In the genomic region with DNA sequence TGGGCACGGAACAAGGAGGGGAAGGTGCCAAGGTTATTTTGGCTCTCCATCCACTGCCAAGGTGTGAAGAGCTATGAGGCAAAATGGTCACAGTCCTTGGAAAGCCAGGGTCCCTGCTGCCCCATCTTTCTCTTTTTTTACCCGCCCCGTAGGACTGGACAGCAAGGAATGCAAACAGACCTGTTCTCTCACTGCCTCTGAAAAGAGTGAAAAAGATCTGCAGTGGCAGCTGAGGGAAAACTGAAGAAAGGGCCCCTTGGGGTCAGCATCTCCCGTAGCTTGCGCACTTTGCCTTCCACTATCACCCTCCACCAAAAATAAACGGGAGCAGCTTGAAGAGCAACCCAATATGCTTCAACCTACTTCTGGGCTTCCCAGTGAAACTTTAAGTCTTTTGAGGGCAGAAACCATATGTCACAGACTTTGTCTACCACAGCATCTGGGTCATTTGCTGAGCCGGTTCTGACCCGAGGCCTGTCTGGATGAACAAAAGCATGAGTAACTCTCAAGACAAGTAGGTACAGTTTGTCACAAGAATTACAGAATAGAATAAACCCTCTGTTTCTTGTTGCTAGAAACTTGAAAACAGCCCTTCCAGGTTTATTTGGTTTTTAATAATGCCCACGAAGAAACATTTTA, we compare ENCODE assay signal across 20 cellular contexts. TPM values are rescaled to one million over a fixed set of nuclear protein-coding genes. Genes with fewer than 3 reads are reported as not detected.
DNase-seq lines count a peak whose midpoint lies in the region; ATAC-seq, FAIRE-seq and TF ChIP-seq lines count a peak whose summit lies in the region.
"Had no signal": no experiment of that assay in that cellular context is flagged by ENCODE, and none has a peak within 500 bp of the region (broad histone marks: within the 10 kb centered on the region; RNA-seq: fewer than 3 reads in every experiment).

No MANE protein-coding gene starts in this region.

- FAIRE-seq in H1 (lab: Jason Lieb, UNC), result no peak

- no peaks in the 10 kb centered on the region; the same call in 1 of the 2 replicates for H3K4me1 ChIP-seq in GM23338 (ENCODE audit: insufficient read depth)
- no peaks in the 10 kb centered on the region for H3K4me1 ChIP-seq in H1 (replicated peaks in 1 of 4; ENCODE audit: control insufficient read depth in 3 of 4, insufficient read depth in 4 of 4, low read length in 3 of 4)
- H3K4me1 ChIP-seq in neural progenitor cell, result no peaks in the 10 kb centered on the region
- H3K4me1 ChIP-seq in spleen, result peaks cover 4 to 34% (median 19%) of the 10 kb centered on the region in 6 donors
- H3K4me1 ChIP-seq: Peyer's patch, SJCRH30 had no signal

- peak; percentile 30 for DNase-seq in GM23338 (ENCODE audit: low spot score)
- no peak for DNase-seq in H1 (ENCODE audit: low read depth in 1 of 2, low spot score in 2 of 2)
- no peak for DNase-seq in neural progenitor cell (ENCODE audit: low spot score)
- peak; percentile 19 for DNase-seq in spleen
- no peak for DNase-seq in Ammon's horn (ENCODE audit: low spot score)
- no peak for DNase-seq in 8988T
- DNase-seq: CD8-positive, alpha-beta T cell; DMS53; KBM-7; NCI-H1105; NCI-H146; NCI-H2029; NCI-H2227 treated with DMSO at 0.1 percent for 48 hours; NCI-H510A; NCI-H82; Peyer's patch; SJCRH30 had no signal

- POLR2A ChIA-PET in H1 (lab: Charles Lee; ENCODE audit: partially characterized antibody), result interaction anchor here (0.6 to 1.0 kb wide), 3 partner anchors 114 to 948 kb away, joined by 3 to 4 read pairs (median 3); no protein-coding TSS in a partner anchor

- H3K9me3 Mint-ChIP-seq in GM23338 (no peaks in the 10 kb centered on the region; the same call in 2 of the 3 replicates), neural progenitor cell (no peaks in the 10 kb centered on the region)
- H3K9me3 Mint-ChIP-seq: CD8-positive, alpha-beta T cell had no signal

- no peak overlapping the region for H2BK12ac ChIP-seq in H1 (ENCODE audit: low read depth, low read length)

- no peak overlapping the region for H4K5ac ChIP-seq in H1 (ENCODE audit: insufficient read length, low read depth, low read length)

- H3K79me2 ChIP-seq in GM23338 (replicated peaks; ENCODE audit: insufficient read depth) (no peaks in the 10 kb centered on the region), H1 (ENCODE audit: control insufficient read depth in 1 of 2, insufficient read depth in 2 of 2, low read length in 2 of 2) (no peaks in the 10 kb centered on the region; a peak in 1 of 4 replicates), neural progenitor cell (ENCODE audit: low read depth) (no peaks in the 10 kb centered on the region)

- H3K27ac Mint-ChIP-seq in GM23338 (no peak overlapping the region), neural progenitor cell (no peak overlapping the region)
- H3K27ac Mint-ChIP-seq: CD8-positive, alpha-beta T cell had no signal

- H3K4me1 Mint-ChIP-seq in GM23338, result peaks cover 19% of the 10 kb centered on the region
- peaks cover 5% of the 10 kb centered on the region for H3K4me1 Mint-ChIP-seq in neural progenitor cell

- H3K4me2 ChIP-seq in GM23338 (no peak overlapping the region), H1 (ENCODE audit: insufficient read depth in 1 of 2, low read depth in 2 of 2, low read length in 2 of 2) (0 out of 4 replicates have a peak overlapping the region, but pooled peaks of 1 of the 2 experiments have one; percentile 6), neural progenitor cell (no peak overlapping the region)

- ATAC-seq in GM23338 (no peak), HG03159 (IDR thresholded peaks at IDR 0.05; ENCODE audit: unreplicated experiment) (no peak)
- ATAC-seq: CD8-positive, alpha-beta T cell had no signal

- no peak overlapping the region for H2AK5ac ChIP-seq in H1 (ENCODE audit: low read depth, low read length)

- no peaks in the 10 kb centered on the region for H3K9me3 ChIP-seq in H1 (ENCODE audit: insufficient read depth in 2 of 2, low read depth in 1 of 2, low read length in 1 of 2)
- no peaks in the 10 kb centered on the region for H3K9me3 ChIP-seq in neural progenitor cell (ENCODE audit: low read depth)
- no peaks in the 10 kb centered on the region for H3K9me3 ChIP-seq in spleen
- H3K9me3 ChIP-seq: BLaER1 treated with 17β-estradiol and CSF1 and Interleukin-3, amounts not matched to agents 10 nM and 100 nM; HAP-1; Peyer's patch; SJCRH30 had no signal

- H2BK5ac ChIP-seq in H1 (ENCODE audit: low read depth, low read length), result no peak overlapping the region

- H3K27me3 ChIP-seq in GM23338 (ENCODE audit: insufficient read depth) (no peaks in the 10 kb centered on the region), H1 (replicated peaks in 1 of 4; ENCODE audit: control insufficient read depth in 3 of 4, extremely low read depth in 1 of 4, insufficient read depth in 3 of 4, low read length in 3 of 4) (no peaks in the 10 kb centered on the region), neural progenitor cell (no peaks in the 10 kb centered on the region), spleen (replicated peaks in 1 of 7) (no peaks in the 10 kb centered on the region)
- H3K27me3 ChIP-seq: BLaER1 treated with 17β-estradiol and CSF1 and Interleukin-3, amounts not matched to agents 10 nM and 100 nM; Peyer's patch; SJCRH30 had no signal

- H3K9me2 ChIP-seq in GM23338 (ENCODE audit: insufficient read depth), result no peaks in the 10 kb centered on the region

- TF ChIP-seq CTCF in GM23338 (conservative IDR thresholded peaks at IDR 0.05; ENCODE audit: low read depth in 2 of 2), result no peak
- TF ChIP-seq CTCF in H1 (IDR thresholded peaks at IDR 0.05; ENCODE audit: control extremely low read depth in 1 of 3, insufficient read depth in 1 of 3, low read depth in 1 of 3, low read length in 3 of 3), result no peak
- no peak for TF ChIP-seq CTCF in neural progenitor cell (IDR thresholded peaks at IDR 0.05)
- no peak for TF ChIP-seq CTCF in spleen (IDR thresholded peaks at IDR 0.05 in 8 of 11, conservative IDR thresholded peaks at IDR 0.05 in 3 of 11)

- CTCF ChIA-PET in H1 (lab: Charles Lee; ENCODE audit: partially characterized antibody), result interaction anchor here (0.8 to 1.5 kb wide), 3 partner anchors 38 to 170 kb away, joined by 3 to 4 read pairs (median 3); no protein-coding TSS in a partner anchor

- H3K4me3 Mint-ChIP-seq in GM23338, result no peak overlapping the region
- no peak overlapping the region for H3K4me3 Mint-ChIP-seq in neural progenitor cell
- H3K4me3 Mint-ChIP-seq: CD8-positive, alpha-beta T cell had no signal

- no peak overlapping the region for H3K4ac ChIP-seq in H1 (replicated peaks; ENCODE audit: insufficient read length, low read depth, low read length)

- no peak for TF ChIP-seq RAD21 in H1 (IDR thresholded peaks at IDR 0.05 in 1 of 2, conservative IDR thresholded peaks at IDR 0.05 in 1 of 2; ENCODE audit: low read depth in 2 of 2, low read length in 2 of 2)

- no peak overlapping the region for H3K9ac ChIP-seq in H1 (replicated peaks in 1 of 4; ENCODE audit: extremely low read depth in 1 of 4, low read depth in 3 of 4, low read length in 3 of 4)
- H3K9ac ChIP-seq in neural progenitor cell, result no peak overlapping the region
- H3K9ac ChIP-seq: BLaER1 treated with 17β-estradiol and CSF1 and Interleukin-3, amounts not matched to agents 10 nM and 100 nM had no signal

- H2BK120ac ChIP-seq in H1 (replicated peaks; ENCODE audit: low read depth, low read length), result no peak overlapping the region

- H3F3A ChIP-seq in GM23338 (replicated peaks; ENCODE audit: low read depth), result no peaks in the 10 kb centered on the region
- H3F3A ChIP-seq in neural progenitor cell (ENCODE audit: low read depth), result peaks cover 2% of the 10 kb centered on the region

- H3K36me3 Mint-ChIP-seq in GM23338 (ENCODE audit: low read depth) (no peaks in the 10 kb centered on the region), neural progenitor cell (no peaks in the 10 kb centered on the region)
- H3K36me3 Mint-ChIP-seq: CD8-positive, alpha-beta T cell had no signal

- no peak overlapping the region for H4K91ac ChIP-seq in H1 (replicated peaks; ENCODE audit: insufficient read length, low read length)

- no peak overlapping the region for H3K4me3 ChIP-seq in GM23338
- no peak overlapping the region for H3K4me3 ChIP-seq in H1 (ENCODE audit: extremely low read depth in 1 of 4, insufficient read depth in 2 of 4, low read depth in 3 of 4, low read length in 4 of 4)
- no peak overlapping the region for H3K4me3 ChIP-seq in neural progenitor cell
- H3K4me3 ChIP-seq in spleen, result no peak overlapping the region
- H3K4me3 ChIP-seq: BLaER1 treated with 17β-estradiol and CSF1 and Interleukin-3, amounts not matched to agents 10 nM and 100 nM; HAP-1; Peyer's patch; SJCRH30 had no signal

- no peaks in the 10 kb centered on the region for H4K20me1 ChIP-seq in GM23338 (replicated peaks; ENCODE audit: insufficient read depth)
- no peaks in the 10 kb centered on the region for H4K20me1 ChIP-seq in H1 (replicated peaks in 1 of 2; ENCODE audit: control insufficient read depth in 1 of 2, insufficient read depth in 2 of 2, low read length in 2 of 2)
- H4K20me1 ChIP-seq in neural progenitor cell (ENCODE audit: low read depth), result no peaks in the 10 kb centered on the region
- H4K20me1 ChIP-seq: BLaER1 treated with 17β-estradiol and CSF1 and Interleukin-3, amounts not matched to agents 10 nM and 100 nM had no signal

- H3K23ac ChIP-seq in H1 (ENCODE audit: insufficient read length), result no peak overlapping the region

- no peak overlapping the region for H4K8ac ChIP-seq in H1 (ENCODE audit: extremely low read depth, insufficient read depth, low read length)

- H2BK20ac ChIP-seq in H1 (ENCODE audit: low read length), result no peak overlapping the region

- no peak overlapping the region for H2BK15ac ChIP-seq in H1 (ENCODE audit: low read length)

- TF ChIP-seq EP300 in H1 (IDR thresholded peaks at IDR 0.05; ENCODE audit: borderline replicate concordance in 1 of 2, low read depth in 2 of 2, low read length in 2 of 2), result no peak

- 88% methylated on average over 9 of the region's 9 CpGs; no CpG with 5 or more reads in 1 of the 2 experiments for WGBS in H1 (ENCODE audit: extremely low coverage in 1 of 2, insufficient coverage in 1 of 2, insufficient read length in 1 of 2, insufficient replicate concordance in 2 of 2, low coverage in 1 of 2, low lambda C conversion rate in 2 of 2, missing lambda C conversion rate in 1 of 2), 2 experiments
- 90 to 96% (median 92%) methylated on average over 9 of the region's 9 CpGs for WGBS in spleen, 5 donors

- TF ChIP-seq POLR2A in H1 (IDR thresholded peaks at IDR 0.05; ENCODE audit: control extremely low read depth in 1 of 2, low read depth in 2 of 2, low read length in 2 of 2), result no peak
- TF ChIP-seq POLR2A in spleen (IDR thresholded peaks at IDR 0.05), result no peak

- H3K14ac ChIP-seq in H1 (ENCODE audit: insufficient read length), result no peak overlapping the region

- H3K36me3 ChIP-seq in GM23338 (ENCODE audit: insufficient read depth) (no peaks in the 10 kb centered on the region), H1 (ENCODE audit: control insufficient read depth in 2 of 4, insufficient read depth in 4 of 4, low read length in 3 of 4) (no peaks in the 10 kb centered on the region), neural progenitor cell (no peaks in the 10 kb centered on the region), spleen (no peaks in the 10 kb centered on the region)
- H3K36me3 ChIP-seq: BLaER1 treated with 17β-estradiol and CSF1 and Interleukin-3, amounts not matched to agents 10 nM and 100 nM; HAP-1; Peyer's patch; SJCRH30 had no signal

- H3K18ac ChIP-seq in H1 (ENCODE audit: extremely low read depth, low read length), result 0 out of 2 replicates have a peak overlapping the region, but pooled peaks have one; percentile 20

- H3K79me1 ChIP-seq in H1 (ENCODE audit: low read depth, low read length), result no peaks in the 10 kb centered on the region

- H3K27ac ChIP-seq in GM23338 (ENCODE audit: low read depth) (no peak overlapping the region), H1 (ENCODE audit: low read depth, low read length) (no peak overlapping the region), neural progenitor cell (no peak overlapping the region), spleen (no peak overlapping the region)
- H3K27ac ChIP-seq: BLaER1 treated with 17β-estradiol and CSF1 and Interleukin-3, amounts not matched to agents 10 nM and 100 nM; Peyer's patch; SJCRH30 had no signal

- H3K27me3 Mint-ChIP-seq in GM23338 (ENCODE audit: insufficient read depth, low read depth, poor library complexity) (peaks cover 2% of the 10 kb centered on the region), neural progenitor cell (ENCODE audit: insufficient read depth, low read depth) (no peaks in the 10 kb centered on the region)

- H3K23me2 ChIP-seq in H1 (ENCODE audit: low read depth, low read length), result no peaks in the 10 kb centered on the region

- H3K56ac ChIP-seq in H1 (replicated peaks; ENCODE audit: insufficient read length, low read depth, low read length), result no peak overlapping the region

- intact Hi-C loops in spleen (cut with DNase I; ENCODE audit: low total_unique reads), result loop anchor here (10.0 kb wide), 1 partner anchor 45 kb away; no protein-coding TSS in a partner anchor

- H2AFZ ChIP-seq in GM23338, result peak overlapping the region; percentile 66
- H2AFZ ChIP-seq in H1 (ENCODE audit: low read length), result peak overlapping the region; percentile 54; the same call in 1 of the 2 replicates
- peak overlapping the region; percentile 22 for H2AFZ ChIP-seq in neural progenitor cell (replicated peaks)

RNA-seq across cellular contexts. Expression of a gene that starts 9.4 kb away (rescaled TPM):
- 22.2 and 23.2 TPM in 2 replicates for total RNA-seq in GM23338 (2014; rRNA removed; shearing (Covaris generic))
- polyA plus RNA-seq in GM23338 (2016; fragmentation: Nextera tagmentation; extraction: Ambion mirVana) (10.8 and 13.3 TPM in 2 replicates), H1 (2011; rRNA removed) (1.8 and 2.6 TPM in 2 replicates), spleen (under 1 TPM; 0.09 to 0.67 (median 0.29) TPM)
- total RNA-seq in H1 (2021; fragmentation: NEBNext Ultra II Directional; extraction: Animal tissue kit (Norgen Biotek cat#: 25700)), result 22.5 and 23.3 TPM in 2 replicates
- 5.8 TPM for polyA plus RNA-seq in H1 (2011; cell fraction: cytosol; rRNA removed)
- 2.5 TPM for polyA plus RNA-seq in H1 (2011; cell fraction: nucleus; rRNA removed)
- 5.3 to 13.2 TPM (median 7.0 TPM) in 4 replicates for polyA plus RNA-seq in H1 (2012, experiment 1 of 2)
- polyA plus RNA-seq in H1 (2012, experiment 2 of 2), result 0.51 TPM
- polyA plus RNA-seq in H1 (2013, experiment 1 of 2), result 11.5 TPM
- 11.1 TPM for polyA plus RNA-seq in H1 (2013, experiment 2 of 2)
- 6.6 and 8.5 TPM in 2 replicates for polyA minus RNA-seq in H1 (2011; rRNA and poly(A)+ RNA removed)
- 8.3 TPM for polyA minus RNA-seq in H1 (2011; cell fraction: cytosol; rRNA and poly(A)+ RNA removed)
- 13.8 TPM for polyA minus RNA-seq in H1 (2011; cell fraction: nucleus; rRNA and poly(A)+ RNA removed)
- total RNA-seq in neural progenitor cell (ENCODE audit: low replicate concordance) (39.0 and 60.2 TPM in 2 replicates), spleen (1 to 10 TPM in 4 of 7 donors, under 1 TPM in 3; 0.58 to 3.3 (median 1.6) TPM)

RNA-seq across cellular contexts. Expression of a gene that starts 39.7 kb away (rescaled TPM):
- total RNA-seq in GM23338 (2014; rRNA removed; shearing (Covaris generic)), result 15.3 and 15.7 TPM in 2 replicates
- polyA plus RNA-seq in GM23338 (2016; fragmentation: Nextera tagmentation; extraction: Ambion mirVana) (12.9 and 14.7 TPM in 2 replicates), H1 (2011; rRNA removed) (5.0 and 8.3 TPM in 2 replicates), spleen (10 to 100 TPM; 21.4 to 40.2 (median 34.2) TPM)
- 17.7 and 19.4 TPM in 2 replicates for total RNA-seq in H1 (2021; fragmentation: NEBNext Ultra II Directional; extraction: Animal tissue kit (Norgen Biotek cat#: 25700))
- polyA plus RNA-seq in H1 (2011; cell fraction: cytosol; rRNA removed), result 10.8 TPM
- 7.4 TPM for polyA plus RNA-seq in H1 (2011; cell fraction: nucleus; rRNA removed)
- polyA plus RNA-seq in H1 (2012, experiment 1 of 2), result 12.7 to 15.5 TPM (median 12.9 TPM) in 4 replicates
- 2.6 TPM for polyA plus RNA-seq in H1 (2012, experiment 2 of 2)
- polyA plus RNA-seq in H1 (2013, experiment 1 of 2), result 12.0 TPM
- polyA plus RNA-seq in H1 (2013, experiment 2 of 2), result 11.9 TPM
- 11.0 and 12.3 TPM in 2 replicates for polyA minus RNA-seq in H1 (2011; rRNA and poly(A)+ RNA removed)
- 5.4 TPM for polyA minus RNA-seq in H1 (2011; cell fraction: cytosol; rRNA and poly(A)+ RNA removed)
- polyA minus RNA-seq in H1 (2011; cell fraction: nucleus; rRNA and poly(A)+ RNA removed), result 10.9 TPM
- total RNA-seq in neural progenitor cell (ENCODE audit: low replicate concordance) (27.9 and 40.7 TPM in 2 replicates), spleen (10 to 100 TPM; 29.6 to 37.5 (median 30.1) TPM)

Comparison
In these comparisons a context has a peak if more than half of its experiments do, and no peak if none do; other contexts are left out.
1. DNase-seq: peak in GM23338 (single experiment) and spleen (single experiment); none in H1 (0 of 2), neural progenitor cell (single experiment), Ammon's horn (single experiment) and 8988T (single experiment).
2. Peak in every context shown above with its lines, with median percentiles within 50 percentile points of each other: H2AFZ ChIP-seq.